ENCODE assay signal across 1 cellular context in the genomic region with DNA sequence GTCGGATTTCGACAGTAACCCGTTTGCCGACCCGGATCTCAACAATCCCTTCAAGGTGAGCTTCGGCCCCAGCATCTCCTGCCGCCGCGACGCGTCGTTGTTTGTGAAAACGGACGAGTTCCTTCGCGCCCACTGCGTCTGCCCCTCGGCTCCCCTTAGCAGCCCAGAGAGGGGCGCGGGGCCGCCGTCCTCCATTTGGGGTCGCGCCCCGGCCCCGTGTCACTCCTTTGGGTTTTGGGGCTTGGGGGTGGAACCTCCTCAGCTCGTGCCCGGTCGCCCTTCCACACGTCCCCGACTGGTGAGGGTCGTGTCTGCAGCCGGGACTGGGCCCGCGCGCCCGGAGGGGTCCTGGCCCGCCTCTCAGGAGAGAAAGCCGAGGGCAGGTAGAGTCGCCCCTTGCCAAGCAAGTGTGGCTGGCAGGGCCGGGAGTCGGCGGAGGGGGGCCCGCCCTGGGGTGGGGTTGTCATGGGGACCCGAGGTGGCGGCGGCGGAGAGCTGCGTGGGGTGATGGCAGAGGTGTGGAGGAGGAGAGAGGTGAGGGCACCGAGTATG.
A peak's percentile ranks its signal among the peaks of the same experiment; 100 is the strongest.
TF ChIP-seq lines count a peak whose summit lies in the region.

No MANE protein-coding gene starts in this region.

TF ChIP-seq in HepG2, 621 proteins besides CTCF, POLR2A, EP300 and RAD21 (continued from another document and continues in another):
- TF ChIP-seq ZNF484 (CRISPR knock-in tag; IDR thresholded peaks at IDR 0.05; ENCODE audit: borderline replicate concordance, low read depth) (0 out of 2 replicates have a peak, but pooled peaks have one; percentile 51), ZNF616 (CRISPR knock-in tag; IDR thresholded peaks at IDR 0.05; ENCODE audit: low read depth) (no peak; the same call in 1 of the 2 replicates), ZNF253 (CRISPR knock-in tag; IDR thresholded peaks at IDR 0.05; ENCODE audit: borderline replicate concordance) (no peak), ZSCAN30 (CRISPR knock-in tag; IDR thresholded peaks at IDR 0.05) (no peak), ZFX (CRISPR knock-in tag; IDR thresholded peaks at IDR 0.05; ENCODE audit: low read depth) (no peak), GPBP1L1 (CRISPR knock-in tag; IDR thresholded peaks at IDR 0.05) (no peak), MLX (CRISPR knock-in tag; IDR thresholded peaks at IDR 0.05) (no peak), HES4 (CRISPR knock-in tag; IDR thresholded peaks at IDR 0.05; ENCODE audit: borderline replicate concordance) (peak; percentile 42; the same call in 1 of the 2 replicates), ZNF556 (CRISPR knock-in tag; IDR thresholded peaks at IDR 0.05; ENCODE audit: borderline replicate concordance) (no peak), KLF16 (CRISPR knock-in tag; IDR thresholded peaks at IDR 0.05) (peak in 1 of 2 experiments; percentile 69; a peak in 1 of 4 replicates), BHLHE40 (IDR thresholded peaks at IDR 0.05; ENCODE audit: low read length) (no peak), ZNF678 (CRISPR knock-in tag; IDR thresholded peaks at IDR 0.05) (no peak), HDAC2 (CRISPR knock-in tag; IDR thresholded peaks at IDR 0.05) (peak; percentile 9; the same call in 1 of the 2 replicates), ZNF792 (CRISPR knock-in tag; IDR thresholded peaks at IDR 0.05) (no peak), TCF7 (IDR thresholded peaks at IDR 0.05; ENCODE audit: low read depth) (no peak), ZNF543 (CRISPR knock-in tag; IDR thresholded peaks at IDR 0.05) (no peak), ZSCAN9 (CRISPR knock-in tag; IDR thresholded peaks at IDR 0.05; ENCODE audit: borderline replicate concordance) (0 out of 2 replicates have a peak, but pooled peaks have one; percentile 44), ZBTB38 (CRISPR knock-in tag; IDR thresholded peaks at IDR 0.05) (no peak), STAG1 (CRISPR knock-in tag; IDR thresholded peaks at IDR 0.05) (no peak), ZNF7 (CRISPR knock-in tag; IDR thresholded peaks at IDR 0.05) (no peak), MAF1 (CRISPR knock-in tag; IDR thresholded peaks at IDR 0.05; ENCODE audit: borderline replicate concordance) (0 out of 2 replicates have a peak, but pooled peaks have one; percentile 26), CBX2 (IDR thresholded peaks at IDR 0.05; ENCODE audit: low read depth, low read length) (no peak), CBX2 (CRISPR knock-in tag; IDR thresholded peaks at IDR 0.05; ENCODE audit: low read depth) (no peak), KDM6A (CRISPR knock-in tag; IDR thresholded peaks at IDR 0.05; ENCODE audit: low read depth) (no peak), POGZ (CRISPR knock-in tag; IDR thresholded peaks at IDR 0.05) (no peak), RFX1 (IDR thresholded peaks at IDR 0.05) (peak; percentile 40; the same call in 1 of the 2 replicates), ZNF614 (CRISPR knock-in tag; IDR thresholded peaks at IDR 0.05; ENCODE audit: borderline replicate concordance) (no peak), MAFF (IDR thresholded peaks at IDR 0.05; ENCODE audit: low read depth, low read length) (no peak), ZNF670 (CRISPR knock-in tag; IDR thresholded peaks at IDR 0.05; ENCODE audit: borderline replicate concordance) (no peak), KIAA2018 (CRISPR knock-in tag; IDR thresholded peaks at IDR 0.05; ENCODE audit: borderline replicate concordance) (0 out of 2 replicates have a peak, but pooled peaks have one; percentile 4), RNF2 (conservative IDR thresholded peaks at IDR 0.05; ENCODE audit: low read depth) (no peak), ZNF816 (CRISPR knock-in tag; IDR thresholded peaks at IDR 0.05; ENCODE audit: borderline replicate concordance) (no peak), MTF2 (CRISPR knock-in tag; IDR thresholded peaks at IDR 0.05; ENCODE audit: borderline replicate concordance) (no peak), TRIM24 (CRISPR knock-in tag; IDR thresholded peaks at IDR 0.05) (no peak), ZNF839 (CRISPR knock-in tag; IDR thresholded peaks at IDR 0.05; ENCODE audit: borderline replicate concordance) (no peak)
- TF ChIP-seq, protein P1, sequence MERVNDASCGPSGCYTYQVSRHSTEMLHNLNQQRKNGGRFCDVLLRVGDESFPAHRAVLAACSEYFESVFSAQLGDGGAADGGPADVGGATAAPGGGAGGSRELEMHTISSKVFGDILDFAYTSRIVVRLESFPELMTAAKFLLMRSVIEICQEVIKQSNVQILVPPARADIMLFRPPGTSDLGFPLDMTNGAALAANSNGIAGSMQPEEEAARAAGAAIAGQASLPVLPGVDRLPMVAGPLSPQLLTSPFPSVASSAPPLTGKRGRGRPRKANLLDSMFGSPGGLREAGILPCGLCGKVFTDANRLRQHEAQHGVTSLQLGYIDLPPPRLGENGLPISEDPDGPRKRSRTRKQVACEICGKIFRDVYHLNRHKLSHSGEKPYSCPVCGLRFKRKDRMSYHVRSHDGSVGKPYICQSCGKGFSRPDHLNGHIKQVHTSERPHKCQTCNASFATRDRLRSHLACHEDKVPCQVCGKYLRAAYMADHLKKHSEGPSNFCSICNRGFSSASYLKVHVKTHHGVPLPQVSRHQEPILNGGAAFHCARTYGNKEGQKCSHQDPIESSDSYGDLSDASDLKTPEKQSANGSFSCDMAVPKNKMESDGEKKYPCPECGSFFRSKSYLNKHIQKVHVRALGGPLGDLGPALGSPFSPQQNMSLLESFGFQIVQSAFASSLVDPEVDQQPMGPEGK (CRISPR knock-in tag; IDR thresholded peaks at IDR 0.05): peak; percentile 60; the same call in 1 of the 2 replicates
- TF ChIP-seq, protein P2, sequence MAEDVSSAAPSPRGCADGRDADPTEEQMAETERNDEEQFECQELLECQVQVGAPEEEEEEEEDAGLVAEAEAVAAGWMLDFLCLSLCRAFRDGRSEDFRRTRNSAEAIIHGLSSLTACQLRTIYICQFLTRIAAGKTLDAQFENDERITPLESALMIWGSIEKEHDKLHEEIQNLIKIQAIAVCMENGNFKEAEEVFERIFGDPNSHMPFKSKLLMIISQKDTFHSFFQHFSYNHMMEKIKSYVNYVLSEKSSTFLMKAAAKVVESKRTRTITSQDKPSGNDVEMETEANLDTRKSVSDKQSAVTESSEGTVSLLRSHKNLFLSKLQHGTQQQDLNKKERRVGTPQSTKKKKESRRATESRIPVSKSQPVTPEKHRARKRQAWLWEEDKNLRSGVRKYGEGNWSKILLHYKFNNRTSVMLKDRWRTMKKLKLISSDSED (CRISPR knock-in tag; IDR thresholded peaks at IDR 0.05): no peak
- TF ChIP-seq, protein P3, sequence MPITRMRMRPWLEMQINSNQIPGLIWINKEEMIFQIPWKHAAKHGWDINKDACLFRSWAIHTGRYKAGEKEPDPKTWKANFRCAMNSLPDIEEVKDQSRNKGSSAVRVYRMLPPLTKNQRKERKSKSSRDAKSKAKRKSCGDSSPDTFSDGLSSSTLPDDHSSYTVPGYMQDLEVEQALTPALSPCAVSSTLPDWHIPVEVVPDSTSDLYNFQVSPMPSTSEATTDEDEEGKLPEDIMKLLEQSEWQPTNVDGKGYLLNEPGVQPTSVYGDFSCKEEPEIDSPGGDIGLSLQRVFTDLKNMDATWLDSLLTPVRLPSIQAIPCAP (CRISPR knock-in tag; IDR thresholded peaks at IDR 0.05; ENCODE audit: low read depth): no peak
- TF ChIP-seq, protein P4, sequence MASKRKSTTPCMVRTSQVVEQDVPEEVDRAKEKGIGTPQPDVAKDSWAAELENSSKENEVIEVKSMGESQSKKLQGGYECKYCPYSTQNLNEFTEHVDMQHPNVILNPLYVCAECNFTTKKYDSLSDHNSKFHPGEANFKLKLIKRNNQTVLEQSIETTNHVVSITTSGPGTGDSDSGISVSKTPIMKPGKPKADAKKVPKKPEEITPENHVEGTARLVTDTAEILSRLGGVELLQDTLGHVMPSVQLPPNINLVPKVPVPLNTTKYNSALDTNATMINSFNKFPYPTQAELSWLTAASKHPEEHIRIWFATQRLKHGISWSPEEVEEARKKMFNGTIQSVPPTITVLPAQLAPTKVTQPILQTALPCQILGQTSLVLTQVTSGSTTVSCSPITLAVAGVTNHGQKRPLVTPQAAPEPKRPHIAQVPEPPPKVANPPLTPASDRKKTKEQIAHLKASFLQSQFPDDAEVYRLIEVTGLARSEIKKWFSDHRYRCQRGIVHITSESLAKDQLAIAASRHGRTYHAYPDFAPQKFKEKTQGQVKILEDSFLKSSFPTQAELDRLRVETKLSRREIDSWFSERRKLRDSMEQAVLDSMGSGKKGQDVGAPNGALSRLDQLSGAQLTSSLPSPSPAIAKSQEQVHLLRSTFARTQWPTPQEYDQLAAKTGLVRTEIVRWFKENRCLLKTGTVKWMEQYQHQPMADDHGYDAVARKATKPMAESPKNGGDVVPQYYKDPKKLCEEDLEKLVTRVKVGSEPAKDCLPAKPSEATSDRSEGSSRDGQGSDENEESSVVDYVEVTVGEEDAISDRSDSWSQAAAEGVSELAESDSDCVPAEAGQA (IDR thresholded peaks at IDR 0.05; ENCODE audit: low read depth): no peak
- TF ChIP-seq, protein P4 (CRISPR knock-in tag; IDR thresholded peaks at IDR 0.05; ENCODE audit: borderline replicate concordance): 0 out of 2 replicates have a peak, but pooled peaks have one; percentile 0
